ENCODE assay signal across 24 cellular contexts in the genomic region with DNA sequence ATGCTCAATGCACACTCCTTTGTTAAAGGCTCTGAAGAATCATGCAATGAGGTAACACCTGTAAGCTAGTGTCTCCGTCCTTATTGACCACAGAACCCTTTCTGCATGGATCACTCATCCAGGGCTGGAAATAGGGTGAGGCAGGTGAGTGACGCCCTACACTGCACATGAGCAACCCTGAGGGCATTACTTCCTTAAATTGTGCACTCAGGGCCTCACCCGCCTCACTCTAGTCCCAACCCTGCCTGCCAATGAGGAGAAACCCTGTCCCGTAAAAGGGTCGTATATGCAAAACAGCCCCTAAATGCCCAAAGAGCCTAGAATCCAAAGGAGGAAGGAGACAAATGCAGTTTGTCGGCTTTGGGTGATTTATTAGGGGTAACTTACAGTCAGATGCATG. TPM values are rescaled to one million over a fixed set of nuclear protein-coding genes. Genes with fewer than 3 reads are reported as not detected.
DNase-seq lines count a peak whose midpoint lies in the region; ATAC-seq and TF ChIP-seq lines count a peak whose summit lies in the region.
"Had no signal": no experiment of that assay in that cellular context is flagged by ENCODE, and none has a peak within 500 bp of the region (broad histone marks: within the 10 kb centered on the region; RNA-seq: fewer than 3 reads in every experiment).

No MANE protein-coding gene starts in this region.

- H3K27me3 Mint-ChIP-seq in memory B cell, result peaks cover 16% of the 10 kb centered on the region
- peaks cover 28% of the 10 kb centered on the region for H3K27me3 Mint-ChIP-seq in activated T-cell treated with anti-CD3 and anti-CD28 coated beads, Interleukin-2, amount 50 U/mL, for 72 hours (ENCODE audit: low read depth)

- H3K9ac ChIP-seq in OCI-LY3 (ENCODE audit: low read length), result no peak overlapping the region
- H3K9ac ChIP-seq: BLaER1 treated with 17β-estradiol and CSF1 and Interleukin-3, amounts not matched to agents 10 nM and 100 nM; GM23248 had no signal

- peaks cover 25% of the 10 kb centered on the region for H3K4me1 ChIP-seq in OCI-LY3 (ENCODE audit: low read length)
- H3K4me1 ChIP-seq: BE2C; BLaER1 treated with 17β-estradiol and CSF1 and Interleukin-3, amounts not matched to agents 10 nM and 100 nM had no signal

- peaks cover 3% of the 10 kb centered on the region for H3K36me3 Mint-ChIP-seq in memory B cell
- H3K36me3 Mint-ChIP-seq in activated T-cell treated with anti-CD3 and anti-CD28 coated beads, Interleukin-2, amount 50 U/mL, for 72 hours (ENCODE audit: insufficient read depth in 2 of 2), result peaks cover 0 to 1% of the 10 kb centered on the region in 2 donors
- H3K36me3 Mint-ChIP-seq: CD14-positive monocyte had no signal

- no peak overlapping the region for H3K4me3 Mint-ChIP-seq in memory B cell
- no peak overlapping the region for H3K4me3 Mint-ChIP-seq in activated T-cell treated with anti-CD3 and anti-CD28 coated beads, Interleukin-2, amount 50 U/mL, for 72 hours
- H3K4me3 Mint-ChIP-seq: CD14-positive monocyte; CD4-positive, alpha-beta T cell; CD8-positive, alpha-beta memory T cell had no signal

- H2AFZ ChIP-seq in OCI-LY3 (ENCODE audit: low read depth, low read length), result no peak overlapping the region
- H2AFZ ChIP-seq: GM23248 had no signal

- TF ChIP-seq CTCF in OCI-LY3 (IDR thresholded peaks at IDR 0.05; ENCODE audit: low read depth, low read length), result no peak

- H3K9me3 ChIP-seq in OCI-LY3 (ENCODE audit: insufficient read depth, low read length), result no peaks in the 10 kb centered on the region
- H3K9me3 ChIP-seq: BE2C had no signal

- no peak overlapping the region for H3K27ac Mint-ChIP-seq in memory B cell
- H3K27ac Mint-ChIP-seq in activated T-cell treated with anti-CD3 and anti-CD28 coated beads, Interleukin-2, amount 50 U/mL, for 72 hours, result no peak overlapping the region
- H3K27ac Mint-ChIP-seq: CD14-positive monocyte; CD4-positive, alpha-beta T cell; CD8-positive, alpha-beta memory T cell had no signal

- H3K4me3 ChIP-seq in OCI-LY3 (ENCODE audit: low read length), result no peak overlapping the region
- H3K4me3 ChIP-seq: A549; BLaER1 treated with 17β-estradiol and CSF1 and Interleukin-3, amounts not matched to agents 10 nM and 100 nM; GM12878; GM23248 had no signal

- peaks cover 7% of the 10 kb centered on the region for H3K4me1 Mint-ChIP-seq in memory B cell
- peaks cover 7% of the 10 kb centered on the region for H3K4me1 Mint-ChIP-seq in activated T-cell treated with anti-CD3 and anti-CD28 coated beads, Interleukin-2, amount 50 U/mL, for 72 hours (ENCODE audit: low read depth)
- H3K4me1 Mint-ChIP-seq: CD14-positive monocyte; CD8-positive, alpha-beta memory T cell had no signal

- peaks cover 5% of the 10 kb centered on the region for H3K9me3 Mint-ChIP-seq in memory B cell
- no peaks in the 10 kb centered on the region for H3K9me3 Mint-ChIP-seq in activated T-cell treated with anti-CD3 and anti-CD28 coated beads, Interleukin-2, amount 50 U/mL, for 72 hours
- H3K9me3 Mint-ChIP-seq: CD4-positive, alpha-beta T cell had no signal

- no peaks in the 10 kb centered on the region for H3K79me2 ChIP-seq in OCI-LY3 (ENCODE audit: low read length)

- H4K20me1 ChIP-seq in OCI-LY3 (ENCODE audit: insufficient read depth, low read length), result no peaks in the 10 kb centered on the region
- H4K20me1 ChIP-seq: BLaER1 treated with 17β-estradiol and CSF1 and Interleukin-3, amounts not matched to agents 10 nM and 100 nM had no signal

- DNase-seq in NCI-H526 (lab: John Stamatoyannopoulos, UW), result peak; percentile 18 to 28
- no peak for DNase-seq in NCI-H526 treated with DMSO at 0.1 percent for 48 hours (lab: John Stamatoyannopoulos, UW)
- no peak for DNase-seq in memory B cell (ENCODE audit: low spot score in 2 of 2)
- DNase-seq in stimulated activated naive CD4-positive, alpha-beta T cell treated with Interleukin-2 at 50 U/mL for 16 hours (lab: John Stamatoyannopoulos, UW), result no peak
- no peak for DNase-seq in activated T-cell treated with anti-CD3 and anti-CD28 coated beads, Interleukin-2, amount 50 U/mL, for 72 hours
- no peak for DNase-seq in NCI-H146 treated with DMSO at 0.1 percent for 48 hours (lab: John Stamatoyannopoulos, UW; ENCODE audit: unreplicated experiment)
- DNase-seq: 8988T; ACHN; AML-193; BE2C; CD4-positive, alpha-beta T cell; CD8-positive, alpha-beta memory T cell; DMS 273 treated with DMSO at 0.1 percent for 48 hours; DMS79; EL; GDM1; GM23248; H7; HCEC 1CT had no signal

- H3K4me2 ChIP-seq in OCI-LY3 (ENCODE audit: low read length), result peak overlapping the region; percentile 15
- H3K4me2 ChIP-seq: A549; BLaER1 treated with 17β-estradiol and CSF1 and Interleukin-3, amounts not matched to agents 10 nM and 100 nM had no signal

- ATAC-seq in memory B cell (ENCODE audit: low read depth), result peak; percentile 49
- ATAC-seq in activated T-cell treated with anti-CD3 and anti-CD28 coated beads, Interleukin-2, amount 50 U/mL, for 72 hours (replicated peaks in 1 of 2), result no peak
- ATAC-seq: A549, GM12878 had no signal

- H3K36me3 ChIP-seq in OCI-LY3 (replicated peaks; ENCODE audit: low read depth, low read length), result no peaks in the 10 kb centered on the region
- H3K36me3 ChIP-seq: BE2C; BLaER1 treated with 17β-estradiol and CSF1 and Interleukin-3, amounts not matched to agents 10 nM and 100 nM had no signal

- H3K27ac ChIP-seq in OCI-LY3 (ENCODE audit: low read length), result no peak overlapping the region
- H3K27ac ChIP-seq: BLaER1 treated with 17β-estradiol and CSF1 and Interleukin-3, amounts not matched to agents 10 nM and 100 nM; GM23248 had no signal

- H3K27me3 ChIP-seq in OCI-LY3 (ENCODE audit: low read depth, low read length), result peaks cover 27% of the 10 kb centered on the region
- H3K27me3 ChIP-seq: BE2C; BLaER1 treated with 17β-estradiol and CSF1 and Interleukin-3, amounts not matched to agents 10 nM and 100 nM had no signal

RNA-seq across cellular contexts. Expression of gene NOP56, which starts 33.6 kb away (rescaled TPM):
- 100 to 1,000 TPM; 263 to 392 TPM for total RNA-seq in activated T-cell treated with anti-CD3 and anti-CD28 coated beads, Interleukin-2, amount 50 U/mL, for 72 hours

RNA-seq across cellular contexts. Expression of gene IDH3B, which starts 45.2 kb away (rescaled TPM):
- 100 to 1,000 TPM; 101 to 127 TPM for total RNA-seq in activated T-cell treated with anti-CD3 and anti-CD28 coated beads, Interleukin-2, amount 50 U/mL, for 72 hours

Comparison
In these comparisons a context has a peak if more than half of its experiments do, and no peak if none do; other contexts are left out.
1. DNase-seq: peak in NCI-H526 (2 of 2); none in NCI-H526 treated with DMSO at 0.1 percent for 48 hours (single experiment), memory B cell (0 of 2), stimulated activated naive CD4-positive, alpha-beta T cell treated with Interleukin-2 at 50 U/mL for 16 hours (single experiment), activated T-cell treated with anti-CD3 and anti-CD28 coated beads, Interleukin-2, amount 50 U/mL, for 72 hours (0 of 2) and NCI-H146 treated with DMSO at 0.1 percent for 48 hours (single experiment).